ENCODE assay signal across 8 cellular contexts in the genomic region with DNA sequence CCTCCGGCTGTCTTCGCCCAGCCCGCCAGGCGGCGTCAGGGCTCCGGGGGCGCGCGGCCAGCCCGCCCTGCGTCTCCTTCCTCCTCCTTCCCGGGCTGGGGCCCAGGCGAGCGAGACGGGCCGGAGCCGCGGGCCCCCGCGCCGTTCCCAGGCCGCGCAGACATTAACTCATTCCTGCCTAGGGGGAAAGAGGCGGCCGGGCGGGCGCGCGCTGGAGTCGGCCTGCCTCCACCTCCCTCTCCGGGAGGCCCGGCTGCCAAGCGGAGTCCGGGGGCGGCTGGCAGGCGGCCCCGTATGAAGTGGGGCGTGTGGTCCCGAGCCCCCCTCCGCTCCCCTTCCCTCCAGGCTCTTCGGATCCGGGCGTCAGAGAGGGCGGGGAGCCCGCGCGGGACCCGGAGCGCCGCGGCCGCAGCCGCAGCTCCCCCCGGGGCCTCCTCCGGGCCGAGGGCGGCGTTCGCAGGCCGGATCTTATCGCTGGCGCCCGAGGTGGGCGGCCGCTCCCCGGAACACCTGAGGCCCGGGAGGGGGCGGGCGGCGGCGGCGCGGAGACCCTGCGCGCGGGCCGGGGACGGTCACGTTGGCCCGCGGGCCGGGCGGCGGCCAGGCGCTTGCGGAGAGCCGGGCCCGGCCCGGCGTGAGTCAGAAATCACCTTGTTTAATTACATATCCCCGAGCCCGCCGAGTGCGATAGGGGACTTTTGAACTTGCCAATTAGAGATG. TPM values are rescaled to one million over a fixed set of nuclear protein-coding genes. Genes with fewer than 3 reads are reported as not detected.
A peak's percentile ranks its signal among the peaks of the same experiment; 100 is the strongest.
DNase-seq lines count a peak whose midpoint lies in the region; ATAC-seq and TF ChIP-seq lines count a peak whose summit lies in the region.

No MANE protein-coding gene starts in this region.

- TF ChIP-seq POLR2A in esophagus squamous epithelium (IDR thresholded peaks at IDR 0.05): peak in 2 of 4 donors; percentile 78 to 83

- no peaks in the 10 kb centered on the region for H3K36me3 ChIP-seq in OCI-LY7 (ENCODE audit: insufficient read depth, low read length)
- H3K36me3 ChIP-seq in esophagus squamous epithelium: no peaks in the 10 kb centered on the region

- H3K4me1 Mint-ChIP-seq in activated T-cell treated with anti-CD3 and anti-CD28 coated beads, Interleukin-2, amount 50 U/mL, for 4 hours (ENCODE audit: low read depth): peaks cover 11% of the 10 kb centered on the region
- H3K4me1 Mint-ChIP-seq in naive B cell: peaks cover 15 to 20% (median 17%) of the 10 kb centered on the region in 3 donors
- H3K4me1 Mint-ChIP-seq in stimulated activated effector memory CD8-positive, alpha-beta T cell treated with anti-CD3 and anti-CD28 coated beads, Interleukin-12 subunit alpha, Interleukin-12 subunit beta, amount 100 ng/mL, for 72 hours: peaks cover 25% of the 10 kb centered on the region

- H3K4me3 Mint-ChIP-seq in activated T-cell treated with anti-CD3 and anti-CD28 coated beads, Interleukin-2, amount 50 U/mL, for 4 hours: peak overlapping the region; percentile 86
- peak overlapping the region; percentile 84 to 96 (median 92) for H3K4me3 Mint-ChIP-seq in naive B cell
- H3K4me3 Mint-ChIP-seq in stimulated activated effector memory CD8-positive, alpha-beta T cell treated with anti-CD3 and anti-CD28 coated beads, Interleukin-12 subunit alpha, Interleukin-12 subunit beta, amount 100 ng/mL, for 72 hours: peak overlapping the region; percentile 81

- H3K27me3 ChIP-seq in esophagus squamous epithelium: peaks cover 0 to 32% (median 0%) of the 10 kb centered on the region in 4 donors

- H3K9me3 ChIP-seq in OCI-LY7 (ENCODE audit: low read length): no peaks in the 10 kb centered on the region
- no peaks in the 10 kb centered on the region for H3K9me3 ChIP-seq in esophagus squamous epithelium

- peak; percentile 94 for DNase-seq in DMS 273 (lab: John Stamatoyannopoulos, UW; ENCODE audit: unreplicated experiment)
- DNase-seq in HT-29 (ENCODE audit: low spot score): peak; percentile 92
- peak; percentile 89 for DNase-seq in OCI-LY7 (ENCODE audit: low spot score)
- DNase-seq in activated T-cell treated with anti-CD3 and anti-CD28 coated beads, Interleukin-2, amount 50 U/mL, for 4 hours: peak; percentile 79
- no peak for DNase-seq in esophagus squamous epithelium (lab: John Stamatoyannopoulos, UW)
- peak; percentile 74 for DNase-seq in naive B cell
- peak; percentile 83 to 89 for DNase-seq in stimulated activated effector memory CD8-positive, alpha-beta T cell treated with anti-CD3 and anti-CD28 coated beads, Interleukin-12 subunit alpha, Interleukin-12 subunit beta, amount 100 ng/mL, for 72 hours (ENCODE audit: low spot score in 2 of 2)

- CTCF ChIA-PET in OCI-LY7 (lab: Charles Lee; ENCODE audit: unreplicated experiment): no interaction called here

- 0% methylated on average over 8 to 12 of the region's 94 CpGs for WGBS in esophagus squamous epithelium, 2 donors

- no peaks in the 10 kb centered on the region for H3K27me3 Mint-ChIP-seq in activated T-cell treated with anti-CD3 and anti-CD28 coated beads, Interleukin-2, amount 50 U/mL, for 4 hours (ENCODE audit: low read depth)
- peaks cover 0 to 20% (median 4%) of the 10 kb centered on the region in 3 donors for H3K27me3 Mint-ChIP-seq in naive B cell

- no peaks in the 10 kb centered on the region for H3K9me2 ChIP-seq in OCI-LY7 (ENCODE audit: insufficient read depth, low read length)

- H3K9me3 Mint-ChIP-seq in activated T-cell treated with anti-CD3 and anti-CD28 coated beads, Interleukin-2, amount 50 U/mL, for 4 hours: no peaks in the 10 kb centered on the region
- peaks cover 0 to 4% (median 0%) of the 10 kb centered on the region in 7 donors for H3K9me3 Mint-ChIP-seq in naive B cell
- no peaks in the 10 kb centered on the region for H3K9me3 Mint-ChIP-seq in stimulated activated effector memory CD8-positive, alpha-beta T cell treated with anti-CD3 and anti-CD28 coated beads, Interleukin-12 subunit alpha, Interleukin-12 subunit beta, amount 100 ng/mL, for 72 hours

- H3K27ac ChIP-seq in OCI-LY7 (ENCODE audit: low read depth, low read length, poor library complexity, severe bottlenecking) (peak overlapping the region; percentile 38), esophagus squamous epithelium (peak overlapping the region; percentile 94 to 98 (median 96))

- H3K4me2 ChIP-seq in OCI-LY7 (ENCODE audit: low read length): peak overlapping the region; percentile 65

- H3K36me3 Mint-ChIP-seq in activated T-cell treated with anti-CD3 and anti-CD28 coated beads, Interleukin-2, amount 50 U/mL, for 4 hours (ENCODE audit: insufficient read depth): no peaks in the 10 kb centered on the region
- H3K36me3 Mint-ChIP-seq in naive B cell: peaks cover 0 to 8% of the 10 kb centered on the region in 2 donors
- H3K36me3 Mint-ChIP-seq in stimulated activated effector memory CD8-positive, alpha-beta T cell treated with anti-CD3 and anti-CD28 coated beads, Interleukin-12 subunit alpha, Interleukin-12 subunit beta, amount 100 ng/mL, for 72 hours: peaks cover 14% of the 10 kb centered on the region

- POLR2A ChIA-PET in OCI-LY7 (lab: Charles Lee): interaction anchor here (1.1 kb wide), 1 partner anchor 9 kb away, joined by 3 read pairs; no protein-coding TSS in a partner anchor

- BruUV-seq in OCI-LY7 (replicated peaks; lab: Mats Ljungman, UMichigan): no TSS peak

- TF ChIP-seq CTCF in OCI-LY7 (conservative IDR thresholded peaks at IDR 0.05; ENCODE audit: low read length): peak; percentile 80
- TF ChIP-seq CTCF in esophagus squamous epithelium (IDR thresholded peaks at IDR 0.05): peak; percentile 80 to 93 (median 88)

- H4K20me1 ChIP-seq in OCI-LY7 (ENCODE audit: insufficient read depth, low read length): no peaks in the 10 kb centered on the region

- peak; percentile 78 for ATAC-seq in GM21360 (IDR thresholded peaks at IDR 0.05; ENCODE audit: unreplicated experiment)
- ATAC-seq in activated T-cell treated with anti-CD3 and anti-CD28 coated beads, Interleukin-2, amount 50 U/mL, for 4 hours: peak; percentile 93 to 94
- ATAC-seq in naive B cell (ENCODE audit: low read depth in 2 of 2): peak; percentile 83 to 85
- ATAC-seq in stimulated activated effector memory CD8-positive, alpha-beta T cell treated with anti-CD3 and anti-CD28 coated beads, Interleukin-12 subunit alpha, Interleukin-12 subunit beta, amount 100 ng/mL, for 72 hours: peak; percentile 93

- H3K4me1 ChIP-seq in OCI-LY7 (ENCODE audit: insufficient read depth, low read length, poor library complexity, severe bottlenecking): peaks cover 14% of the 10 kb centered on the region
- peaks cover 6 to 30% (median 12%) of the 10 kb centered on the region in 3 donors for H3K4me1 ChIP-seq in esophagus squamous epithelium

- peak overlapping the region in 4 of 6 donors; percentile 90 to 97 (median 96) for H3K27ac Mint-ChIP-seq in naive B cell
- peak overlapping the region; percentile 97 for H3K27ac Mint-ChIP-seq in stimulated activated effector memory CD8-positive, alpha-beta T cell treated with anti-CD3 and anti-CD28 coated beads, Interleukin-12 subunit alpha, Interleukin-12 subunit beta, amount 100 ng/mL, for 72 hours

- no peaks in the 10 kb centered on the region for H3K79me2 ChIP-seq in OCI-LY7 (ENCODE audit: insufficient read depth, low read depth, low read length)

- intact Hi-C loops in OCI-LY7 (cut with micrococcal nuclease; ENCODE audit: unreplicated experiment): loop anchor here (10.0 kb wide), 1 partner anchor 253 kb away; a partner anchor contains a TSS
- intact Hi-C loops in esophagus squamous epithelium (cut with DNase I): no loop called here

- H3K4me3 ChIP-seq in OCI-LY7 (ENCODE audit: low read depth, low read length, poor library complexity, severe bottlenecking) (peak overlapping the region; percentile 70), esophagus squamous epithelium (peak overlapping the region; percentile 72 to 97 (median 78))

- H2AFZ ChIP-seq in OCI-LY7 (ENCODE audit: low read length): peak overlapping the region; percentile 99

RNA-seq across cellular contexts. Expression of a gene that starts 43.1 kb away (rescaled TPM):
- total RNA-seq in HT-29 (2014; rRNA removed; shearing (Covaris generic)): not detected in 2 replicates
- total RNA-seq in OCI-LY7 (2014; rRNA removed; shearing (Covaris generic)): not detected in 2 replicates
- 0.08 TPM in 1 of 2 replicates, not detected in the other for total RNA-seq in OCI-LY7 (2022)
- under 1 TPM in 2 of 3 donors, not detected in 1; 0.03 to 0.24 TPM for total RNA-seq in activated T-cell treated with anti-CD3 and anti-CD28 coated beads, Interleukin-2, amount 50 U/mL, for 4 hours
- 1 to 10 TPM in 1 of 4 donors, under 1 TPM in 3; 0.09 to 3.4 (median 0.35) TPM for total RNA-seq in esophagus squamous epithelium
- under 1 TPM in 1 of 6 donors, not detected in 5; 0.24 TPM for polyA plus RNA-seq in naive B cell (ENCODE audit: low read depth in 6 of 6)

RNA-seq across cellular contexts. Expression of a gene that starts 45.0 kb away (rescaled TPM):
- total RNA-seq in HT-29 (2014; rRNA removed; shearing (Covaris generic)): 11.2 and 16.4 TPM in 2 replicates
- total RNA-seq in OCI-LY7 (2014; rRNA removed; shearing (Covaris generic)): 0.03 and 0.47 TPM in 2 replicates
- total RNA-seq in OCI-LY7 (2022) (0.37 and 1.1 TPM in 2 replicates), esophagus squamous epithelium (10 to 100 TPM in 3 of 4 donors, 1 to 10 TPM in 1; 5.2 to 40.2 (median 26.0) TPM)
- 1 to 10 TPM; 6.0 to 8.5 (median 7.6) TPM for total RNA-seq in activated T-cell treated with anti-CD3 and anti-CD28 coated beads, Interleukin-2, amount 50 U/mL, for 4 hours
- 1 to 10 TPM in 4 of 6 donors, under 1 TPM in 1, not detected in 1; 0.73 to 3.4 (median 1.2) TPM for polyA plus RNA-seq in naive B cell (ENCODE audit: low read depth in 6 of 6)

RNA-seq across cellular contexts. Expression of a gene that starts 57.0 kb away (rescaled TPM):
- not detected in 2 replicates for total RNA-seq in HT-29 (2014; rRNA removed; shearing (Covaris generic))
- not detected in 2 replicates for total RNA-seq in OCI-LY7 (2014; rRNA removed; shearing (Covaris generic))
- total RNA-seq in OCI-LY7 (2022) (not detected in 2 replicates), esophagus squamous epithelium (not detected)
- total RNA-seq in activated T-cell treated with anti-CD3 and anti-CD28 coated beads, Interleukin-2, amount 50 U/mL, for 4 hours: not detected
- polyA plus RNA-seq in naive B cell (ENCODE audit: low read depth in 6 of 6): not detected
